8 cellular contexts compared by ENCODE assay signal in genomic region chr13:30617315-30618185, GRCh38. TPM values are rescaled to one million over a fixed set of nuclear protein-coding genes. Genes with fewer than 3 reads are reported as not detected.
DNase-seq lines count a peak whose midpoint lies in the region; TF ChIP-seq lines count a peak whose summit lies in the region.

Gene USPL1 (plus strand): TSS chr13:30617920. CDS start chr13:30621141, 3,221 bp downstream.

- H3K36me3 ChIP-seq in ES-I3 (ENCODE audit: insufficient read depth, low read length) (no peaks in the 10 kb centered on the region), H7 (replicated peaks; ENCODE audit: control insufficient read depth, insufficient read depth, low read length) (no peaks in the 10 kb centered on the region; the same call in 1 of the 2 replicates)

- no peaks in the 10 kb centered on the region for H3K9me3 Mint-ChIP-seq in neural crest cell

- H3K27ac Mint-ChIP-seq in neural crest cell (ENCODE audit: unreplicated experiment) = no peak within 1 kb of the TSS

- H3K4me3 Mint-ChIP-seq in neural crest cell = no peak within 1 kb of the TSS

- H3K27me3 ChIP-seq in H7 (ENCODE audit: control insufficient read depth, insufficient read depth, low read length) = no peaks in the 10 kb centered on the region

- peaks cover 13% of the 10 kb centered on the region for H3K4me1 Mint-ChIP-seq in neural crest cell

- no peaks in the 10 kb centered on the region; the same call in 1 of the 2 replicates for H3K4me1 ChIP-seq in ES-I3 (ENCODE audit: insufficient read depth, low read length)

- H3K9ac ChIP-seq in ES-I3 (ENCODE audit: low read depth, low read length) = peak within 1 kb of the TSS; percentile 97

- no peaks in the 10 kb centered on the region for H3K9me3 ChIP-seq in ES-I3 (ENCODE audit: control insufficient read depth, insufficient read depth, low read length)

- DNase-seq in H7 (peak; percentile 94), M059J (ENCODE audit: low read depth) (peak; percentile 95), SHP77 (lab: John Stamatoyannopoulos, UW) (peak; percentile 93), foreskin fibroblast (peak; percentile 100), neural crest cell (ENCODE audit: low read depth, low spot score) (peak; percentile 93), stromal cell of bone marrow (ENCODE audit: low read depth) (peak; percentile 96)
- DNase-seq in activated effector memory CD4-positive, alpha-beta T cell treated with anti-CD3 and anti-CD28 coated beads, Interleukin-2, amount 50 U/mL, for 16 hours = peak; percentile 100

- no peaks in the 10 kb centered on the region for H3K27me3 Mint-ChIP-seq in neural crest cell (ENCODE audit: low read depth)

- TF ChIP-seq CTCF in foreskin fibroblast (IDR thresholded peaks at IDR 0.05; ENCODE audit: low read depth, low read length) (no peak), neural crest cell (conservative IDR thresholded peaks at IDR 0.05) (peak; percentile 55)

- H3K4me3 ChIP-seq in H7 (ENCODE audit: insufficient read depth, low read depth, low read length) (peak within 1 kb of the TSS; percentile 92), foreskin fibroblast (ENCODE audit: low read depth in 1 of 2, low read length in 2 of 2) (peak within 1 kb of the TSS; percentile 96 to 100)

- no peaks in the 10 kb centered on the region for H3K36me3 Mint-ChIP-seq in neural crest cell (ENCODE audit: low read depth)

RNA-seq across cellular contexts. Expression of gene USPL1, which starts in this region (rescaled TPM):
- total RNA-seq in H7 (2014; rRNA removed; shearing (Covaris generic)) = 13.0 and 17.0 TPM in 2 replicates
- total RNA-seq in M059J (2014; rRNA removed; shearing (Covaris generic)) = 14.2 and 19.5 TPM in 2 replicates
- total RNA-seq in neural crest cell = 24.9 and 26.8 TPM in 2 replicates

Comparison
In these comparisons a context has a peak if more than half of its experiments do, and no peak if none do; other contexts are left out.
1. Peak in every context shown above with its lines: DNase-seq and H3K4me3 ChIP-seq.